17 cellular contexts compared by ENCODE assay signal in the genomic region with DNA sequence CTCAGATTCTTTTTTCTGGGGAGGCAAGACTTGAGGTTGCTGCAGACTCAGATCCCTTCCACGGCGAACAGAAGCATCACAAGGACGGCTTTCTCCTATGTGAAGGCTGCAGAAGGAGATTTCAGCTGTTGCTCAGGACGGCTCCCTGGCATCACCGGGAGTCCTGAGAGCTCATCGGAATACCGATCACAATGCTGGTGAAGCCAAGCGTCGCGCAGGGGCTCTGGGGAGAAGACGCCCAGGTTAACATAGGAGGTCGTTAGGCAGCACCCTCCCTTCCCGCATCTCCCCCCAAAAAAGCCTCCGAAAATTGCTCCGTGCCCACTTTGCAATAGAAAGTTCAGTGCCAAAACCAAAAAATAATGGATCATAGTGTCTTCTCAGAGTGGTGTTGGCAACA.
DNase-seq lines count a peak whose midpoint lies in the region; ATAC-seq and TF ChIP-seq lines count a peak whose summit lies in the region.
"Had no signal": no experiment of that assay in that cellular context is flagged by ENCODE, and none has a peak within 500 bp of the region (broad histone marks: within the 10 kb centered on the region; RNA-seq: fewer than 3 reads in every experiment).

No MANE protein-coding gene starts in this region.

- H3K4me1 ChIP-seq in heart left ventricle (no peaks in the 10 kb centered on the region), spleen (no peaks in the 10 kb centered on the region)
- H3K4me1 ChIP-seq: A549, BE2C, Caco-2 had no signal

- H3K36me3 ChIP-seq in heart left ventricle, result no peaks in the 10 kb centered on the region
- H3K36me3 ChIP-seq in spleen, result no peaks in the 10 kb centered on the region
- H3K36me3 ChIP-seq: BE2C; BLaER1; BLaER1 treated with 17β-estradiol and CSF1 and Interleukin-3, amounts not matched to agents 10 nM and 100 nM had no signal

- no peak for ATAC-seq in heart left ventricle
- ATAC-seq: CD8-positive, alpha-beta T cell had no signal

- peak; percentile 61 for DNase-seq in cardiac septum (ENCODE audit: low spot score)
- DNase-seq in heart left ventricle, result no peak
- DNase-seq in spleen, result peak; percentile 70
- DNase-seq in cerebellar cortex (ENCODE audit: low spot score), result no peak
- DNase-seq: 8988T, COR-L47, DMS 273 treated with DMSO at 0.1 percent for 48 hours, DMS153, DMS79 had no signal

- TF ChIP-seq POLR2A in heart left ventricle (IDR thresholded peaks at IDR 0.05) (no peak), spleen (IDR thresholded peaks at IDR 0.05) (no peak)

- H3K9me3 ChIP-seq in heart left ventricle (no peaks in the 10 kb centered on the region), spleen (no peaks in the 10 kb centered on the region)
- H3K9me3 ChIP-seq: A549; BE2C; BLaER1; BLaER1 treated with 17β-estradiol and CSF1 and Interleukin-3, amounts not matched to agents 10 nM and 100 nM; Caco-2 had no signal

- intact Hi-C loops in cardiac septum (cut with DNase I), result no loop called here
- intact Hi-C loops in heart left ventricle (cut with DNase I), result no loop called here
- intact Hi-C loops in spleen (cut with DNase I; ENCODE audit: low total_unique reads), result no loop called here

- WGBS in heart left ventricle, 4 donors, result 75 to 79% (median 78%) methylated on average over 15 of the region's 15 CpGs
- WGBS in spleen, 5 donors, result 78 to 85% (median 79%) methylated on average over 15 of the region's 15 CpGs

- no peak overlapping the region for H3K4me3 ChIP-seq in heart left ventricle
- no peak overlapping the region for H3K4me3 ChIP-seq in spleen
- H3K4me3 ChIP-seq: A549; BLaER1; BLaER1 treated with 17β-estradiol and CSF1 and Interleukin-3, amounts not matched to agents 10 nM and 100 nM had no signal

- peaks cover 0 to 66% (median 21%) of the 10 kb centered on the region in 9 donors for H3K27me3 ChIP-seq in heart left ventricle
- H3K27me3 ChIP-seq in spleen (replicated peaks in 1 of 7), result peaks cover 0 to 74% (median 4%) of the 10 kb centered on the region in 7 donors
- H3K27me3 ChIP-seq: BLaER1; BLaER1 treated with 17β-estradiol and CSF1 and Interleukin-3, amounts not matched to agents 10 nM and 100 nM had no signal

- TF ChIP-seq CTCF in heart left ventricle (IDR thresholded peaks at IDR 0.05) (no peak), spleen (IDR thresholded peaks at IDR 0.05 in 8 of 11, conservative IDR thresholded peaks at IDR 0.05 in 3 of 11) (no peak)

- H3K27ac ChIP-seq in heart left ventricle (no peak overlapping the region), spleen (no peak overlapping the region)
- H3K27ac ChIP-seq: 22Rv1; A549; BLaER1; BLaER1 treated with 17β-estradiol and CSF1 and Interleukin-3, amounts not matched to agents 10 nM and 100 nM; C4-2B had no signal

Comparison
In these comparisons a context has a peak if more than half of its experiments do, and no peak if none do; other contexts are left out.
1. DNase-seq: peak in cardiac septum (single experiment) and spleen (single experiment); none in heart left ventricle (0 of 5) and cerebellar cortex (single experiment).